In genomic region chr2:62660087-62660486, GRCh38 we compare ENCODE assay signal across 9 cellular contexts. TPM values are rescaled to one million over a fixed set of nuclear protein-coding genes. Genes with fewer than 3 reads are reported as not detected.
A peak's percentile ranks its signal among the peaks of the same experiment; 100 is the strongest.
DNase-seq lines count a peak whose midpoint lies in the region; ATAC-seq, FAIRE-seq and TF ChIP-seq lines count a peak whose summit lies in the region.
"Had no signal": no experiment of that assay in that cellular context is flagged by ENCODE, and none has a peak within 500 bp of the region (broad histone marks: within the 10 kb centered on the region; RNA-seq: fewer than 3 reads in every experiment).

No MANE protein-coding gene starts in this region.

- POLR2A ChIA-PET in WTC11 (lab: Charles Lee): no interaction called here

- H3K36me3 Mint-ChIP-seq in WTC11: no peaks in the 10 kb centered on the region
- H3K36me3 Mint-ChIP-seq: T-cell had no signal

- H3K4me1 ChIP-seq in keratinocyte (ENCODE audit: control insufficient read depth, extremely low read depth, insufficient read depth, low read length) (peaks cover 43% of the 10 kb centered on the region), ascending aorta (peaks cover 0 to 10% of the 10 kb centered on the region in 2 donors)

- H3K36me3 ChIP-seq in keratinocyte (ENCODE audit: control insufficient read depth in 2 of 2, extremely low read depth in 1 of 2, insufficient read depth in 2 of 2, low read length in 2 of 2): no peaks in the 10 kb centered on the region
- no peaks in the 10 kb centered on the region for H3K36me3 ChIP-seq in ascending aorta

- no peak for FAIRE-seq in keratinocyte (lab: Jason Lieb, UNC)

- H3K27me3 ChIP-seq in keratinocyte (ENCODE audit: control insufficient read depth, extremely low read depth, insufficient read depth, low read length) (no peaks in the 10 kb centered on the region), ascending aorta (no peaks in the 10 kb centered on the region)

- H3K27ac ChIP-seq in keratinocyte (ENCODE audit: control insufficient read depth, insufficient read depth, low read length): peak overlapping the region; percentile 74
- H3K27ac ChIP-seq in ascending aorta: no peak overlapping the region

- no peaks in the 10 kb centered on the region for H3K79me2 ChIP-seq in keratinocyte (ENCODE audit: control insufficient read depth, insufficient read depth, low read length)

- H3K4me3 ChIP-seq in keratinocyte (ENCODE audit: control insufficient read depth in 2 of 3, extremely low read depth in 1 of 3, insufficient read depth in 2 of 3, low read depth in 1 of 3, low read length in 3 of 3) (peak overlapping the region in 2 of 3 experiments; percentile 43 to 61), ascending aorta (peak overlapping the region in 1 of 2 donors; percentile 12)

- H3K4me2 ChIP-seq in keratinocyte (ENCODE audit: control insufficient read depth, extremely low read depth, insufficient read depth, low read depth, low read length): peak overlapping the region; percentile 93

- no peaks in the 10 kb centered on the region for H4K20me1 ChIP-seq in keratinocyte (ENCODE audit: control insufficient read depth, extremely low read depth, insufficient read depth, low read length)

- CTCF ChIA-PET in WTC11 (lab: Charles Lee): interaction anchor here (0.6 to 5.3 kb wide), 2 partner anchors 203 to 1264 kb away, joined by 4 to 19 read pairs; no protein-coding TSS in a partner anchor

- no peak overlapping the region for H3K27ac Mint-ChIP-seq in WTC11
- H3K27ac Mint-ChIP-seq: T-cell had no signal

- ATAC-seq in GM18499 (IDR thresholded peaks at IDR 0.05; ENCODE audit: insufficient read depth, unreplicated experiment) (peak; percentile 61), GM21619 (IDR thresholded peaks at IDR 0.05; ENCODE audit: unreplicated experiment) (peak; percentile 78), HG03439 (IDR thresholded peaks at IDR 0.05; ENCODE audit: unreplicated experiment) (peak; percentile 84), WTC11 (no peak)
- ATAC-seq: T-cell had no signal

- H3K4me1 Mint-ChIP-seq in WTC11: peaks cover 15% of the 10 kb centered on the region

- peak overlapping the region; percentile 47 for H3K9ac ChIP-seq in keratinocyte (ENCODE audit: control insufficient read depth, extremely low read depth, insufficient read depth, low read length)

- H3K4me3 Mint-ChIP-seq in WTC11: no peak overlapping the region
- H3K4me3 Mint-ChIP-seq: T-cell had no signal

- H3K9me3 ChIP-seq in keratinocyte (ENCODE audit: control insufficient read depth, low read depth, low read length) (no peaks in the 10 kb centered on the region), ascending aorta (no peaks in the 10 kb centered on the region)

- no peaks in the 10 kb centered on the region for H3K9me3 Mint-ChIP-seq in WTC11
- H3K9me3 Mint-ChIP-seq: T-cell had no signal

- no peaks in the 10 kb centered on the region for H3K9me1 ChIP-seq in keratinocyte (ENCODE audit: control insufficient read depth, extremely low read depth, insufficient read depth, low read length)

- DNase-seq in keratinocyte (ENCODE audit: low read depth, low spot score) (no peak), WTC11 (ENCODE audit: low spot score) (no peak), NCI-H1930 (lab: John Stamatoyannopoulos, UW) (no peak), ascending aorta (ENCODE audit: low spot score in 2 of 2) (no peak)
- no peak for DNase-seq in activated T-cell treated with anti-CD3 and anti-CD28 coated beads, Interleukin-2, amount 50 U/mL, for 1 hour
- DNase-seq: T-cell had no signal

- dilution Hi-C loops in keratinocyte (cut with MboI; ENCODE audit: extremely low pct_ligation_motif_present, low sequenced_read_pairs): no loop called here

- H3K27me3 Mint-ChIP-seq in WTC11 (ENCODE audit: low read depth): no peaks in the 10 kb centered on the region
- H3K27me3 Mint-ChIP-seq: T-cell had no signal

- intact Hi-C loops in ascending aorta (cut with DNase I): no loop called here

- H2AFZ ChIP-seq in keratinocyte (ENCODE audit: control insufficient read depth, low read length): peak overlapping the region; percentile 95

- TF ChIP-seq CTCF in keratinocyte (optimal IDR thresholded peaks at IDR 0.05 in 1 of 3, IDR thresholded peaks at IDR 0.05 in 1 of 3, conservative IDR thresholded peaks at IDR 0.05 in 1 of 3; ENCODE audit: extremely low read depth in 1 of 3, insufficient read depth in 2 of 3, low read length in 3 of 3) (no peak), WTC11 (IDR thresholded peaks at IDR 0.05) (no peak), ascending aorta (IDR thresholded peaks at IDR 0.05) (no peak)

TF ChIP-seq in WTC11, 78 proteins besides CTCF, POLR2A, EP300 and RAD21:
- TF ChIP-seq ZBTB43 (CRISPR knock-in tag; IDR thresholded peaks at IDR 0.05) (no peak), USF1 (CRISPR knock-in tag; IDR thresholded peaks at IDR 0.05) (no peak), ZBTB21 (CRISPR knock-in tag; IDR thresholded peaks at IDR 0.05; ENCODE audit: borderline replicate concordance) (no peak), RORB (CRISPR knock-in tag; IDR thresholded peaks at IDR 0.05) (no peak), ATF2 (CRISPR knock-in tag; IDR thresholded peaks at IDR 0.05; ENCODE audit: borderline replicate concordance, low read depth) (no peak), KAT7 (CRISPR knock-in tag; IDR thresholded peaks at IDR 0.05; ENCODE audit: borderline replicate concordance) (no peak), ZNF512 (CRISPR knock-in tag; IDR thresholded peaks at IDR 0.05; ENCODE audit: borderline replicate concordance) (no peak), HMGA2 (CRISPR knock-in tag; IDR thresholded peaks at IDR 0.05) (no peak), E2F1 (CRISPR knock-in tag; IDR thresholded peaks at IDR 0.05) (no peak)

RNA-seq across cellular contexts. Expression of gene EHBP1, which starts 45.4 kb away (rescaled TPM):
- 42.3 to 78.5 TPM (median 59.0 TPM) in 3 replicates for polyA plus RNA-seq in keratinocyte
- 180 TPM for polyA plus RNA-seq in keratinocyte (2011; ENCODE audit: low read depth)
- polyA plus RNA-seq in keratinocyte (2011; cell fraction: cytosol; rRNA removed): 49.0 and 54.3 TPM in 2 replicates
- 57.0 and 83.0 TPM in 2 replicates for polyA plus RNA-seq in keratinocyte (2011; cell fraction: nucleus; rRNA removed)
- 44.0 and 55.0 TPM in 2 replicates for polyA plus RNA-seq in keratinocyte (2012; ENCODE audit: low replicate concordance)
- polyA minus RNA-seq in keratinocyte: 25.4 to 122 TPM (median 60.8 TPM) in 3 replicates
- 55.1 TPM for polyA minus RNA-seq in keratinocyte (2011; cell fraction: cytosol; rRNA and poly(A)+ RNA removed)
- 74.2 and 175 TPM in 2 replicates for polyA minus RNA-seq in keratinocyte (2011; cell fraction: nucleus; rRNA and poly(A)+ RNA removed)
- total RNA-seq in WTC11 (2021): 30.9 to 36.4 TPM (median 35.3 TPM) in 3 replicates
- total RNA-seq in ascending aorta: 19.9 TPM
